ENCODE assay signal across 10 cellular contexts in the genomic region with DNA sequence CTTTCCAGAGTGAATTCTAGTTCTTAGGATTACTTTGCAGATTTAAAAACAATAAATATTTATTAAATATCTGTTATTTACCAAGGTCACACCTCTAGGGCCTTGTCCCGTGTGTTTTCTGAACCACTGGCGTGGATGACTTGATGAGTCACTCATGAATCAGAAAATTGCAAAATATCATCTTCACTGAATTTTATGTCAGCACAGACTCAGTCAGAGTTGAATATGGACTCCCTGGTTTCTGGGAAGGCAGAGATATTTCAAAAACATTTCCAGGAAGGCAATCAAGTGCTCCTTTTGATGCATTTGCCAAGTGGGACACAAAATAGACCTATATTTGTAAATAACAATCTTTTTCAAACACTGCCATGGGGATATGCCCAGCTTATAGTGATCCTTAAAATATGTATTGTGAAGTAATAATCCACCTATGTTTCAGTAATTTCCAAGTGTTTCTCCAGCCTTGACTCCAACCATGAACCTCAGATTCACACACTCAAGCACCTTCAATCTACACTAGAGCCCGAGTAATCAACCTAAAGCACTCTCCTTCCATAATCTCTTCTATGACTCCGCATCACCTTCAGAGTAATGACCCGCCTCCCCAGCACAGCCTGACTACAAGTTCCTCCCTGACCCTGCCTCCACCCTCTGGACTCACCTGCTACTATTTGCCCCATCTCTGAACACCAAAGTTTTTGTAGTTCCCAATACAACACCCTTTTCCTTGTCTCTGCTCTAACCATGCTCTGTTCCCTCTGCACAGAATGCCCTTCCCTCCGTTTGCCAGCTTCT. TPM values are rescaled to one million over a fixed set of nuclear protein-coding genes. Genes with fewer than 3 reads are reported as not detected.
DNase-seq lines count a peak whose midpoint lies in the region; ATAC-seq, FAIRE-seq and TF ChIP-seq lines count a peak whose summit lies in the region.
"Had no signal": no experiment of that assay in that cellular context is flagged by ENCODE, and none has a peak within 500 bp of the region (broad histone marks: within the 10 kb centered on the region; RNA-seq: fewer than 3 reads in every experiment).

No MANE protein-coding gene starts in this region.

- TF ChIP-seq CTCF in D721Med (IDR thresholded peaks at IDR 0.05; ENCODE audit: insufficient read depth, missing control alignments), result no peak

- no peak for FAIRE-seq in D721Med (lab: Jason Lieb, UNC)

- DNase-seq in EH (ENCODE audit: low read depth), result peak; percentile 72
- peak; percentile 67 for DNase-seq in NCI-H460 (ENCODE audit: extremely low read depth, low read depth)
- DNase-seq in epidermal melanocyte (ENCODE audit: insufficient read length, low spot score), result peak; percentile 36
- no peak for DNase-seq in sciatic nerve (ENCODE audit: low spot score)
- no peak for DNase-seq in 8988T
- DNase-seq in NCI-H1105 (lab: John Stamatoyannopoulos, UW), result no peak
- DNase-seq in D721Med (ENCODE audit: insufficient read length, low spot score), result no peak
- DNase-seq: activated effector memory CD4-positive, alpha-beta T cell treated with Interleukin-2 at 50 U/mL for 16 hours; stimulated activated CD4-positive, alpha-beta T cell treated with anti-CD3 and anti-CD28 coated beads, Interleukin-4, amount 100 ng/mL, for 24 hours had no signal

- intact Hi-C loops in sciatic nerve (cut with DNase I), result loop anchor here (10.0 kb wide), 1 partner anchor 616 kb away; no protein-coding TSS in a partner anchor

- peak; percentile 69 for ATAC-seq in sciatic nerve
- ATAC-seq in GM21717 (IDR thresholded peaks at IDR 0.05; ENCODE audit: unreplicated experiment), result no peak

RNA-seq across cellular contexts. Expression of a gene that starts 24.3 kb away (rescaled TPM):
- 10.5 and 11.6 TPM in 2 replicates for total RNA-seq in NCI-H460 (2014; rRNA removed; shearing (Covaris generic))
- 2.0 and 7.8 TPM in 2 replicates for polyA plus RNA-seq in NCI-H460 (2014; cell fraction: nucleus; rRNA removed)
- 19.4 TPM for total RNA-seq in sciatic nerve

RNA-seq across cellular contexts. Expression of a gene that starts 24.6 kb away (rescaled TPM):
- total RNA-seq in NCI-H460 (2014; rRNA removed; shearing (Covaris generic)), result 14.6 and 15.0 TPM in 2 replicates
- 10.3 and 12.0 TPM in 2 replicates for polyA plus RNA-seq in NCI-H460 (2014; cell fraction: nucleus; rRNA removed)
- total RNA-seq in sciatic nerve, result 12.6 TPM

Comparison
In these comparisons a context has a peak if more than half of its experiments do, and no peak if none do; other contexts are left out.
1. DNase-seq: peak in EH (single experiment), NCI-H460 (single experiment) and epidermal melanocyte (single experiment); none in sciatic nerve (single experiment), 8988T (single experiment), NCI-H1105 (single experiment) and D721Med (single experiment).